ENCODE assay signal across 10 cellular contexts in genomic region chr14:77314043-77314442, GRCh38.
DNase-seq lines count a peak whose midpoint lies in the region; ATAC-seq and TF ChIP-seq lines count a peak whose summit lies in the region.
"Had no signal": no experiment of that assay in that cellular context is flagged by ENCODE, and none has a peak within 500 bp of the region (broad histone marks: within the 10 kb centered on the region; RNA-seq: fewer than 3 reads in every experiment).

No MANE protein-coding gene starts in this region.

- H3K4me3 Mint-ChIP-seq in effector memory CD8-positive, alpha-beta T cell = no peak overlapping the region
- H3K4me3 Mint-ChIP-seq: memory B cell had no signal

- TF ChIP-seq CTCF in astrocyte of the spinal cord (IDR thresholded peaks at IDR 0.05; ENCODE audit: low read depth, low read length) = no peak

- no peaks in the 10 kb centered on the region for H3K9me3 Mint-ChIP-seq in effector memory CD8-positive, alpha-beta T cell
- H3K9me3 Mint-ChIP-seq: memory B cell had no signal

- H3K4me3 ChIP-seq in astrocyte of the spinal cord (ENCODE audit: low read depth, low read length) (no peak overlapping the region), skin epidermis (no peak overlapping the region)

- ATAC-seq in effector memory CD8-positive, alpha-beta T cell (replicated peaks) = no peak

- DNase-seq in HCEC 1CT (peak; percentile 89), astrocyte of the spinal cord (ENCODE audit: low read depth, low spot score) (peak; percentile 61), iPS-NIHi7 (ENCODE audit: extremely low spot score) (peak; percentile 53), RPMI8226 (no peak), NK-92 (lab: John Stamatoyannopoulos, UW; ENCODE audit: unreplicated experiment) (no peak)
- DNase-seq in activated CD8-positive, alpha-beta memory T cell treated with anti-CD3 and anti-CD28 coated beads, Interleukin-2, amount 50 U/mL, for 48 hours = no peak
- DNase-seq in effector memory CD8-positive, alpha-beta T cell = no peak

- no peak overlapping the region for H3K27ac Mint-ChIP-seq in effector memory CD8-positive, alpha-beta T cell
- H3K27ac Mint-ChIP-seq: memory B cell had no signal

- in situ Hi-C loops in astrocyte of the spinal cord (cut with HindIII; ENCODE audit: low sequenced_read_pairs) = no loop called here

- no peaks in the 10 kb centered on the region for H3K27me3 Mint-ChIP-seq in effector memory CD8-positive, alpha-beta T cell
- H3K27me3 Mint-ChIP-seq: memory B cell had no signal

- no peaks in the 10 kb centered on the region for H3K4me1 Mint-ChIP-seq in effector memory CD8-positive, alpha-beta T cell (ENCODE audit: low read depth in 2 of 2)

- H3K27ac ChIP-seq in skin epidermis = peak overlapping the region in 17 of 21 experiments; percentile 21 to 80 (median 60)
- H3K27ac ChIP-seq: KMS-11 had no signal

- H3K36me3 Mint-ChIP-seq in effector memory CD8-positive, alpha-beta T cell (ENCODE audit: insufficient read depth) = no peaks in the 10 kb centered on the region

Comparison
In these comparisons a context has a peak if more than half of its experiments do, and no peak if none do; other contexts are left out.
1. DNase-seq: peak in HCEC 1CT (single experiment), astrocyte of the spinal cord (single experiment) and iPS-NIHi7 (single experiment); none in activated CD8-positive, alpha-beta memory T cell treated with anti-CD3 and anti-CD28 coated beads, Interleukin-2, amount 50 U/mL, for 48 hours (single experiment), RPMI8226 (single experiment), effector memory CD8-positive, alpha-beta T cell (0 of 3) and NK-92 (single experiment).